Comparison of ENCODE assay signal across 11 cellular contexts in genomic region chr11:30583505-30584280, GRCh38. TPM values are rescaled to one million over a fixed set of nuclear protein-coding genes. Genes with fewer than 3 reads are reported as not detected.
DNase-seq lines count a peak whose midpoint lies in the region; ATAC-seq and TF ChIP-seq lines count a peak whose summit lies in the region.
"Had no signal": no experiment of that assay in that cellular context is flagged by ENCODE, and none has a peak within 500 bp of the region (broad histone marks: within the 10 kb centered on the region; RNA-seq: fewer than 3 reads in every experiment).

No MANE protein-coding gene starts in this region.

- TF ChIP-seq POLR2A in upper lobe of left lung (IDR thresholded peaks at IDR 0.05) = no peak

- ATAC-seq in upper lobe of left lung (ENCODE audit: low FRiP score in 2 of 2) (no peak), GM19455 (IDR thresholded peaks at IDR 0.05; ENCODE audit: unreplicated experiment) (no peak), HG03280 (IDR thresholded peaks at IDR 0.05; ENCODE audit: unreplicated experiment) (no peak)

- H3K36me3 ChIP-seq in upper lobe of left lung = no peaks in the 10 kb centered on the region
- H3K36me3 ChIP-seq: right lobe of liver had no signal

- peaks cover 5 to 26% (median 22%) of the 10 kb centered on the region in 4 donors for H3K4me1 ChIP-seq in upper lobe of left lung

- peak overlapping the region in 3 of 4 donors; percentile 50 to 74 (median 64) for H3K4me3 ChIP-seq in upper lobe of left lung

- H3K27ac ChIP-seq in upper lobe of left lung = no peak overlapping the region
- H3K27ac ChIP-seq: right lobe of liver had no signal

- H3K9me3 Mint-ChIP-seq in nephron = no peaks in the 10 kb centered on the region

- peaks cover 0 to 18% (median 9%) of the 10 kb centered on the region in 4 donors for H3K27me3 ChIP-seq in upper lobe of left lung
- H3K27me3 ChIP-seq: right lobe of liver had no signal

- TF ChIP-seq EP300 in upper lobe of left lung (IDR thresholded peaks at IDR 0.05) = no peak

- H3K36me3 Mint-ChIP-seq in nephron (ENCODE audit: low read depth) = peaks cover 22% of the 10 kb centered on the region

- H3K4me1 Mint-ChIP-seq in nephron = peaks cover 49% of the 10 kb centered on the region

- WGBS in upper lobe of left lung, 2 donors = 52 to 59% methylated on average over 28 to 29 of the region's 29 CpGs

- no peaks in the 10 kb centered on the region for H3K9me3 ChIP-seq in upper lobe of left lung
- H3K9me3 ChIP-seq: right lobe of liver had no signal

- peaks cover 63% of the 10 kb centered on the region for H3K27me3 Mint-ChIP-seq in nephron (ENCODE audit: low read depth)

- TF ChIP-seq CTCF in nephron (IDR thresholded peaks at IDR 0.05; ENCODE audit: unreplicated experiment in 3 of 3) = no peak
- no peak for TF ChIP-seq CTCF in upper lobe of left lung (IDR thresholded peaks at IDR 0.05)

- peak overlapping the region; percentile 79 to 92 (median 84) for H3K4me3 Mint-ChIP-seq in nephron

- DNase-seq in HuH-7.5 (ENCODE audit: low spot score) (peak; percentile 16), foreskin melanocyte (peak; percentile 27), upper lobe of left lung (peak in 1 of 2 donors; percentile 18), SIG-M5 (lab: John Stamatoyannopoulos, UW) (no peak)
- DNase-seq: foreskin fibroblast, NCI-H226, T1000 had no signal

- H3K27ac Mint-ChIP-seq in nephron = peak overlapping the region; percentile 62 to 89 (median 85)

RNA-seq across cellular contexts. Expression of gene MPPED2, which starts 2.5 kb away (rescaled TPM):
- total RNA-seq in upper lobe of left lung = 1 to 10 TPM in 1 of 6 donors, under 1 TPM in 4, not detected in 1; 0.20 to 3.8 (median 0.49) TPM
